Comparison of ENCODE assay signal across 8 cellular contexts in the genomic region with DNA sequence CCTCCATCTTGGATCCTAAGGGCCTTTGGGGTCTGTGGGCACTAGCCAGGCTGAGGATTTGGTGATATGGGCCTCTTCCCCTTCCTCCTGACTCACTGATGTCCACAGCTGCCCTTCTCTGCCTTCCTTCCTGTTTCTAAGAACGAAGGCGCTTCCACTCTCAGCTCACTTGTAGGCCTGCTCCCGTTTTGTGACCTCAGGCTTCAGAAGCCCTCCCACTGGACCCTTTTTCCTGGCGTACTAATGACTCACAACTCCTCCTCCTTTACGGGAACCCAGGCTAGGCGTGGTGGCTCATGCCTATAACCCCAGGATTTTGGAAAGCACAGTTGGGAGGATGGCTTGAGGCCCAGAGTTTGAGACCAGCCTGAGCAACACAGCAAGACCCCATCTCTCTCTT. TPM values are rescaled to one million over a fixed set of nuclear protein-coding genes. Genes with fewer than 3 reads are reported as not detected.
DNase-seq lines count a peak whose midpoint lies in the region; ATAC-seq lines count a peak whose summit lies in the region.

No MANE protein-coding gene starts in this region.

- peaks cover 33% of the 10 kb centered on the region for H3K4me1 Mint-ChIP-seq in activated T-helper 1 cell treated with anti-CD3 and anti-CD28 coated beads, Interleukin-12 subunit alpha, Interleukin-12 subunit beta, Interleukin-2, Interleukin-4 antibody, amounts not matched to agents 30 ng/mL and 10 ng/mL and 1 ng/mL, durations not matched to agents 14 hours and 24 hours and 36 hours (ENCODE audit: low read depth)

- intact Hi-C loops in activated T-helper 1 cell treated with anti-CD3 and anti-CD28 coated beads, Interleukin-12 subunit alpha, Interleukin-12 subunit beta, Interleukin-2, Interleukin-4 antibody, amounts not matched to agents 30 ng/mL and 10 ng/mL and 1 ng/mL, durations not matched to agents 14 hours and 24 hours and 36 hours (cut with micrococcal nuclease) = no loop called here
- intact Hi-C loops in left cardiac atrium (cut with DNase I) = no loop called here

- DNase-seq in HT1080 (ENCODE audit: low read depth) (peak; percentile 82), left cardiac atrium (peak; percentile 76), SJCRH30 (no peak), SK-N-DZ (ENCODE audit: low spot score) (no peak)
- no peak for DNase-seq in activated T-helper 1 cell treated with anti-CD3 and anti-CD28 coated beads, Interleukin-12 subunit alpha, Interleukin-12 subunit beta, Interleukin-2, Interleukin-4 antibody, amounts not matched to agents 30 ng/mL and 10 ng/mL and 1 ng/mL, durations not matched to agents 14 hours and 24 hours and 36 hours (ENCODE audit: low spot score)
- DNase-seq in activated CD4-positive, alpha-beta T cell treated with anti-CD3 and anti-CD28 coated beads for 1 hour = no peak

- ATAC-seq in left cardiac atrium (peak; percentile 65 to 76), GM19463 (IDR thresholded peaks at IDR 0.05; ENCODE audit: unreplicated experiment) (no peak)

- H3K4me1 ChIP-seq in SJCRH30 = no peaks in the 10 kb centered on the region

- no peak overlapping the region for H3K4me3 Mint-ChIP-seq in activated T-helper 1 cell treated with anti-CD3 and anti-CD28 coated beads, Interleukin-12 subunit alpha, Interleukin-12 subunit beta, Interleukin-2, Interleukin-4 antibody, amounts not matched to agents 30 ng/mL and 10 ng/mL and 1 ng/mL, durations not matched to agents 14 hours and 24 hours and 36 hours

- H3K9me3 Mint-ChIP-seq in activated T-helper 1 cell treated with anti-CD3 and anti-CD28 coated beads, Interleukin-12 subunit alpha, Interleukin-12 subunit beta, Interleukin-2, Interleukin-4 antibody, amounts not matched to agents 30 ng/mL and 10 ng/mL and 1 ng/mL, durations not matched to agents 14 hours and 24 hours and 36 hours = no peaks in the 10 kb centered on the region

- H3K27me3 ChIP-seq in SJCRH30 = no peaks in the 10 kb centered on the region

- H3K9me3 ChIP-seq in SJCRH30 (replicated peaks) = no peaks in the 10 kb centered on the region

- H3K27ac ChIP-seq in skin epidermis (peak overlapping the region; percentile 31 to 87 (median 78)), SJCRH30 (no peak overlapping the region)

- peaks cover 45% of the 10 kb centered on the region for H3K36me3 Mint-ChIP-seq in activated T-helper 1 cell treated with anti-CD3 and anti-CD28 coated beads, Interleukin-12 subunit alpha, Interleukin-12 subunit beta, Interleukin-2, Interleukin-4 antibody, amounts not matched to agents 30 ng/mL and 10 ng/mL and 1 ng/mL, durations not matched to agents 14 hours and 24 hours and 36 hours (ENCODE audit: low read depth)

- H3K27me3 Mint-ChIP-seq in activated T-helper 1 cell treated with anti-CD3 and anti-CD28 coated beads, Interleukin-12 subunit alpha, Interleukin-12 subunit beta, Interleukin-2, Interleukin-4 antibody, amounts not matched to agents 30 ng/mL and 10 ng/mL and 1 ng/mL, durations not matched to agents 14 hours and 24 hours and 36 hours (ENCODE audit: insufficient read depth) = no peaks in the 10 kb centered on the region

- peak overlapping the region; percentile 42 for H3K27ac Mint-ChIP-seq in activated T-helper 1 cell treated with anti-CD3 and anti-CD28 coated beads, Interleukin-12 subunit alpha, Interleukin-12 subunit beta, Interleukin-2, Interleukin-4 antibody, amounts not matched to agents 30 ng/mL and 10 ng/mL and 1 ng/mL, durations not matched to agents 14 hours and 24 hours and 36 hours

- H3K4me3 ChIP-seq in skin epidermis (no peak overlapping the region), SJCRH30 (no peak overlapping the region)

- H3K36me3 ChIP-seq in SJCRH30 = peaks cover 49% of the 10 kb centered on the region

RNA-seq across cellular contexts. Expression of a gene that starts 55.6 kb away (rescaled TPM):
- total RNA-seq in HT1080 (2014; rRNA removed; shearing (Covaris generic)) = 49.2 and 55.8 TPM in 2 replicates
- 56.1 and 67.8 TPM in 2 replicates for polyA plus RNA-seq in HT1080 (2015; cell fraction: cytosol; rRNA removed)
- 23.5 and 27.6 TPM in 2 replicates for polyA plus RNA-seq in HT1080 (2015; cell fraction: nucleus; rRNA removed)
- 19.8 and 21.0 TPM in 2 replicates for total RNA-seq in activated T-helper 1 cell treated with anti-CD3 and anti-CD28 coated beads, Interleukin-12 subunit alpha, Interleukin-12 subunit beta, Interleukin-2, Interleukin-4 antibody, amounts not matched to agents 30 ng/mL and 10 ng/mL and 1 ng/mL, durations not matched to agents 14 hours and 24 hours and 36 hours
- 10 to 100 TPM; 27.2 to 28.5 TPM for total RNA-seq in left cardiac atrium
- 25.2 and 26.0 TPM in 2 replicates for total RNA-seq in SJCRH30 (2014; rRNA removed; shearing (Covaris generic))
- 40.6 and 48.8 TPM in 2 replicates for polyA plus RNA-seq in SK-N-DZ (2014; cell fraction: cytosol; rRNA removed)
- 12.9 and 29.7 TPM in 2 replicates for polyA plus RNA-seq in SK-N-DZ (2014; cell fraction: nucleus; rRNA removed)

Comparison
In these comparisons a context has a peak if more than half of its experiments do, and no peak if none do; other contexts are left out.
1. DNase-seq: peak in HT1080 (single experiment) and left cardiac atrium (single experiment); none in activated T-helper 1 cell treated with anti-CD3 and anti-CD28 coated beads, Interleukin-12 subunit alpha, Interleukin-12 subunit beta, Interleukin-2, Interleukin-4 antibody, amounts not matched to agents 30 ng/mL and 10 ng/mL and 1 ng/mL, durations not matched to agents 14 hours and 24 hours and 36 hours (single experiment), SJCRH30 (0 of 2), SK-N-DZ (single experiment) and activated CD4-positive, alpha-beta T cell treated with anti-CD3 and anti-CD28 coated beads for 1 hour (single experiment).